ENCODE assay signal across 12 cellular contexts in the genomic region with DNA sequence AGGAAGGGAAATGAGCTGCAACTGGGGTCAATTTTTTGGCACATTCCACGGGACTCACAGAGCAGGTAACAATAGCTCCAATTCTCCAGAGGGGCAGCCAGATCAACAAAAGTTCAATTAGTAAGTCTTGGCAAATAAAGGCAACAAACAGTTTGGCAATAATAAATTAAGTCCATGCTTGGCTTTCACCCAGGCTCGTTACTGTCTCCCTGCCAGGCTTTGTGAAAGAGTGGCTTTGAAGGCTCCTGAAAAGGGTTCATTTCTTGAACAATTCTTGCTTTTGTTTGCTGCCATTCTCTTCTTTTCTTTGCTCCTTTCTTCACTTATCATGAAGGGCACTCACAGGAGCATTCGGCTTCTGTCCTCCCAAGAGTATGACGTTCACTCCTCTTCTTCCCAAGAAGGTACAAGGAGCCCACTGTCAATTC.
DNase-seq lines count a peak whose midpoint lies in the region; ATAC-seq and TF ChIP-seq lines count a peak whose summit lies in the region.
"Had no signal": no experiment of that assay in that cellular context is flagged by ENCODE, and none has a peak within 500 bp of the region (broad histone marks: within the 10 kb centered on the region; RNA-seq: fewer than 3 reads in every experiment).

No MANE protein-coding gene starts in this region.

- TF ChIP-seq EP300 in Ishikawa (IDR thresholded peaks at IDR 0.05; ENCODE audit: borderline replicate concordance), result no peak

- H3K36me3 ChIP-seq in adipocyte (ENCODE audit: control insufficient read depth, insufficient read depth, low read length, severe bottlenecking), result no peaks in the 10 kb centered on the region
- H3K36me3 ChIP-seq: BLaER1 treated with 17β-estradiol and CSF1 and Interleukin-3, amounts not matched to agents 10 nM and 100 nM had no signal

- H3K27me3 ChIP-seq in adipocyte (replicated peaks; ENCODE audit: control insufficient read depth, insufficient read depth, low read length), result no peaks in the 10 kb centered on the region
- H3K27me3 ChIP-seq: BLaER1 treated with 17β-estradiol and CSF1 and Interleukin-3, amounts not matched to agents 10 nM and 100 nM had no signal

- intact Hi-C loops in sciatic nerve (cut with DNase I), result no loop called here

- TF ChIP-seq RAD21 in Ishikawa (IDR thresholded peaks at IDR 0.05; ENCODE audit: low read depth), result no peak

- peak; percentile 82 for ATAC-seq in sciatic nerve
- ATAC-seq in GM19395 (IDR thresholded peaks at IDR 0.05; ENCODE audit: unreplicated experiment), result no peak
- no peak for ATAC-seq in HG03108 (IDR thresholded peaks at IDR 0.05; ENCODE audit: unreplicated experiment)
- ATAC-seq: activated CD4-positive, CD25-positive, alpha-beta regulatory T cell treated with anti-CD3 and anti-CD28 coated beads, Interleukin-2, amount 50 U/mL, for 24 hours had no signal

- DNase-seq in adipocyte (ENCODE audit: low read depth) (peak; percentile 45), inferior parietal cortex (ENCODE audit: extremely low spot score) (peak; percentile 39), sciatic nerve (ENCODE audit: low spot score) (peak; percentile 70), OCI-M2 (lab: John Stamatoyannopoulos, UW; ENCODE audit: unreplicated experiment) (no peak), iPS-NIHi11 (ENCODE audit: low spot score) (no peak)
- DNase-seq: activated naive CD8-positive, alpha-beta T cell treated with anti-CD3 and anti-CD28 coated beads, Interleukin-2, amount 10 ng/mL, durations not matched to agents 7 days and 5 days; NCI-H2171 treated with DMSO at 0.1 percent for 48 hours had no signal

- peaks cover 19% of the 10 kb centered on the region for H3K4me1 ChIP-seq in adipocyte (ENCODE audit: control insufficient read depth, insufficient read depth, low read length)
- H3K4me1 ChIP-seq: BLaER1 treated with 17β-estradiol and CSF1 and Interleukin-3, amounts not matched to agents 10 nM and 100 nM had no signal

- no peak overlapping the region for H3K9ac ChIP-seq in adipocyte (ENCODE audit: low read length)
- H3K9ac ChIP-seq: BLaER1 treated with 17β-estradiol and CSF1 and Interleukin-3, amounts not matched to agents 10 nM and 100 nM had no signal

- peaks cover 7% of the 10 kb centered on the region for H3K9me3 ChIP-seq in adipocyte (ENCODE audit: control insufficient read depth, low read length)

- H3K4me3 ChIP-seq in adipocyte (ENCODE audit: low read length), result peak overlapping the region; percentile 22
- H3K4me3 ChIP-seq: BLaER1 treated with 17β-estradiol and CSF1 and Interleukin-3, amounts not matched to agents 10 nM and 100 nM had no signal

TF ChIP-seq in Ishikawa, 13 proteins besides CTCF, POLR2A, EP300 and RAD21:
- TF ChIP-seq, protein P1, sequence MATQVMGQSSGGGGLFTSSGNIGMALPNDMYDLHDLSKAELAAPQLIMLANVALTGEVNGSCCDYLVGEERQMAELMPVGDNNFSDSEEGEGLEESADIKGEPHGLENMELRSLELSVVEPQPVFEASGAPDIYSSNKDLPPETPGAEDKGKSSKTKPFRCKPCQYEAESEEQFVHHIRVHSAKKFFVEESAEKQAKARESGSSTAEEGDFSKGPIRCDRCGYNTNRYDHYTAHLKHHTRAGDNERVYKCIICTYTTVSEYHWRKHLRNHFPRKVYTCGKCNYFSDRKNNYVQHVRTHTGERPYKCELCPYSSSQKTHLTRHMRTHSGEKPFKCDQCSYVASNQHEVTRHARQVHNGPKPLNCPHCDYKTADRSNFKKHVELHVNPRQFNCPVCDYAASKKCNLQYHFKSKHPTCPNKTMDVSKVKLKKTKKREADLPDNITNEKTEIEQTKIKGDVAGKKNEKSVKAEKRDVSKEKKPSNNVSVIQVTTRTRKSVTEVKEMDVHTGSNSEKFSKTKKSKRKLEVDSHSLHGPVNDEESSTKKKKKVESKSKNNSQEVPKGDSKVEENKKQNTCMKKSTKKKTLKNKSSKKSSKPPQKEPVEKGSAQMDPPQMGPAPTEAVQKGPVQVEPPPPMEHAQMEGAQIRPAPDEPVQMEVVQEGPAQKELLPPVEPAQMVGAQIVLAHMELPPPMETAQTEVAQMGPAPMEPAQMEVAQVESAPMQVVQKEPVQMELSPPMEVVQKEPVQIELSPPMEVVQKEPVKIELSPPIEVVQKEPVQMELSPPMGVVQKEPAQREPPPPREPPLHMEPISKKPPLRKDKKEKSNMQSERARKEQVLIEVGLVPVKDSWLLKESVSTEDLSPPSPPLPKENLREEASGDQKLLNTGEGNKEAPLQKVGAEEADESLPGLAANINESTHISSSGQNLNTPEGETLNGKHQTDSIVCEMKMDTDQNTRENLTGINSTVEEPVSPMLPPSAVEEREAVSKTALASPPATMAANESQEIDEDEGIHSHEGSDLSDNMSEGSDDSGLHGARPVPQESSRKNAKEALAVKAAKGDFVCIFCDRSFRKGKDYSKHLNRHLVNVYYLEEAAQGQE (IDR thresholded peaks at IDR 0.05; ENCODE audit: low read depth), result no peak
- TF ChIP-seq CEBPB (IDR thresholded peaks at IDR 0.05) (no peak), NFIC (IDR thresholded peaks at IDR 0.05) (peak; percentile 16; the same call in 1 of the 2 replicates), CREB1 (IDR thresholded peaks at IDR 0.05; ENCODE audit: low read depth) (no peak)

Comparison
In these comparisons a context has a peak if more than half of its experiments do, and no peak if none do; other contexts are left out.
1. DNase-seq: peak in adipocyte (single experiment), inferior parietal cortex (single experiment) and sciatic nerve (single experiment); none in OCI-M2 (single experiment) and iPS-NIHi11 (single experiment).